In the genomic region with DNA sequence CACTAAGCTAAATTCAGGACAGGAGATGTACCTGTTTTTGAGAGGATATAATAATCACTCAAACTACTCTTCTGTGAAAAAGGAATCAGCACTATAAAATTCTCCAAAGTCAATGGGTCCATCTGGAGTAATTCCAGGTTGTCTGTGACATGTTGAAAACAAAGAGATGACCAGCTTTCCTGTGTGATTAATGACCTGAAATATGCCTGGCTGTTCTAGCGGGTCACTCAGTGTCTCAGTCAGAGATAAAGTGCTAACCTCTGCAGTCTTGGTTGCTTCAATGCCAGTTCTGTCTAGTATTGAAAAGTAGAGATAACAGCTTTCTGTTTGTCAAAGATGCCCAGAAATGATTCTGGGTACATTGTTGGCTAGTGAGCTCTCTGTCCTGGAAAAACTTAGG, we compare ENCODE assay signal across 29 cellular contexts.
"Had no signal": no experiment of that assay in that cellular context is flagged by ENCODE, and none has a peak within 500 bp of the region (broad histone marks: within the 10 kb centered on the region; RNA-seq: fewer than 3 reads in every experiment).

No MANE protein-coding gene starts in this region.

- H3K27me3 ChIP-seq: dorsolateral prefrontal cortex, gastroesophageal sphincter, neutrophil, thyroid gland had no signal

- H3K4me3 Mint-ChIP-seq: activated CD4-positive, alpha-beta memory T cell treated with anti-CD3 and anti-CD28 coated beads for 36 hours; activated CD4-positive, alpha-beta T cell treated with anti-CD3 and anti-CD28 coated beads, Interleukin-2, amount 10 ng/mL, durations not matched to agents 24 days and 14 days; activated naive CD4-positive, alpha-beta T cell treated with anti-CD3 and anti-CD28 coated beads, Interleukin-2, amount 10 ng/mL, durations not matched to agents 7 days and 5 days; activated naive CD8-positive, alpha-beta T cell treated with anti-CD3 and anti-CD28 coated beads, Interleukin-2, amount 10 ng/mL, durations not matched to agents 7 days and 5 days; activated T-helper 1 cell treated with anti-CD3 and anti-CD28 coated beads, Interleukin-12 subunit alpha, Interleukin-12 subunit beta, Interleukin-2, Interleukin-4 antibody, amounts not matched to agents 30 ng/mL and 10 ng/mL and 1 ng/mL, durations not matched to agents 14 hours and 24 hours and 36 hours; naive B cell; nephron progenitor cell; stimulated activated memory B cell treated with anti-CD40 and anti-IgM and Interleukin-4, amounts not matched to agents 10 μg/mL and 1 μg/mL and 100 μg/mL, for 72 hours; stimulated activated naive CD8-positive, alpha-beta T cell treated with anti-CD3 and anti-CD28 coated beads, Interleukin-15, amount 100 ng/mL, for 72 hours had no signal

- H3K4me3 ChIP-seq: coronary artery, dorsolateral prefrontal cortex, gastroesophageal sphincter, left ventricle myocardium inferior, thyroid gland had no signal

- ATAC-seq: gastroesophageal sphincter; sciatic nerve; stimulated activated memory B cell treated with anti-CD40 and anti-IgM and Interleukin-4, amounts not matched to agents 10 μg/mL and 1 μg/mL and 100 μg/mL, for 72 hours; stimulated activated naive CD8-positive, alpha-beta T cell treated with anti-CD3 and anti-CD28 coated beads, Interleukin-15, amount 100 ng/mL, for 72 hours had no signal

- H3K27ac ChIP-seq: coronary artery, dorsolateral prefrontal cortex, gastroesophageal sphincter, left ventricle myocardium inferior, neutrophil, thyroid gland had no signal

- H3K27me3 Mint-ChIP-seq: activated CD4-positive, alpha-beta memory T cell treated with anti-CD3 and anti-CD28 coated beads for 36 hours; activated CD4-positive, alpha-beta T cell treated with anti-CD3 and anti-CD28 coated beads, Interleukin-2, amount 10 ng/mL, durations not matched to agents 24 days and 14 days; activated naive CD4-positive, alpha-beta T cell treated with anti-CD3 and anti-CD28 coated beads, Interleukin-2, amount 10 ng/mL, durations not matched to agents 7 days and 5 days; activated naive CD8-positive, alpha-beta T cell treated with anti-CD3 and anti-CD28 coated beads, Interleukin-2, amount 10 ng/mL, durations not matched to agents 7 days and 5 days; naive B cell; stimulated activated memory B cell treated with anti-CD40 and anti-IgM and Interleukin-4, amounts not matched to agents 10 μg/mL and 1 μg/mL and 100 μg/mL, for 72 hours; stimulated activated naive CD8-positive, alpha-beta T cell treated with anti-CD3 and anti-CD28 coated beads, Interleukin-15, amount 100 ng/mL, for 72 hours had no signal

- H3K4me1 ChIP-seq: gastroesophageal sphincter, left ventricle myocardium inferior, thyroid gland had no signal

- H3K9me3 ChIP-seq: gastroesophageal sphincter, left ventricle myocardium inferior, neutrophil, thyroid gland had no signal

- H3K9me3 Mint-ChIP-seq: activated CD4-positive, alpha-beta T cell treated with anti-CD3 and anti-CD28 coated beads, Interleukin-2, amount 10 ng/mL, durations not matched to agents 24 days and 14 days; activated T-helper 1 cell treated with anti-CD3 and anti-CD28 coated beads, Interleukin-12 subunit alpha, Interleukin-12 subunit beta, Interleukin-2, Interleukin-4 antibody, amounts not matched to agents 30 ng/mL and 10 ng/mL and 1 ng/mL, durations not matched to agents 14 hours and 24 hours and 36 hours; nephron progenitor cell had no signal

- H3K36me3 ChIP-seq: gastroesophageal sphincter, left ventricle myocardium inferior, neutrophil, thyroid gland had no signal

- H3K36me3 Mint-ChIP-seq: activated CD4-positive, alpha-beta memory T cell treated with anti-CD3 and anti-CD28 coated beads for 36 hours; activated naive CD4-positive, alpha-beta T cell treated with anti-CD3 and anti-CD28 coated beads, Interleukin-2, amount 10 ng/mL, durations not matched to agents 7 days and 5 days; activated naive CD8-positive, alpha-beta T cell treated with anti-CD3 and anti-CD28 coated beads, Interleukin-2, amount 10 ng/mL, durations not matched to agents 7 days and 5 days; naive B cell; stimulated activated memory B cell treated with anti-CD40 and anti-IgM and Interleukin-4, amounts not matched to agents 10 μg/mL and 1 μg/mL and 100 μg/mL, for 72 hours had no signal

- H3K27ac Mint-ChIP-seq: activated CD4-positive, alpha-beta memory T cell treated with anti-CD3 and anti-CD28 coated beads for 36 hours; activated CD4-positive, alpha-beta T cell treated with anti-CD3 and anti-CD28 coated beads, Interleukin-2, amount 10 ng/mL, durations not matched to agents 24 days and 14 days; activated naive CD4-positive, alpha-beta T cell treated with anti-CD3 and anti-CD28 coated beads, Interleukin-2, amount 10 ng/mL, durations not matched to agents 7 days and 5 days; activated naive CD8-positive, alpha-beta T cell treated with anti-CD3 and anti-CD28 coated beads, Interleukin-2, amount 10 ng/mL, durations not matched to agents 7 days and 5 days; activated T-helper 1 cell treated with anti-CD3 and anti-CD28 coated beads, Interleukin-12 subunit alpha, Interleukin-12 subunit beta, Interleukin-2, Interleukin-4 antibody, amounts not matched to agents 30 ng/mL and 10 ng/mL and 1 ng/mL, durations not matched to agents 14 hours and 24 hours and 36 hours; naive B cell; nephron progenitor cell; stimulated activated memory B cell treated with anti-CD40 and anti-IgM and Interleukin-4, amounts not matched to agents 10 μg/mL and 1 μg/mL and 100 μg/mL, for 72 hours; stimulated activated naive CD8-positive, alpha-beta T cell treated with anti-CD3 and anti-CD28 coated beads, Interleukin-15, amount 100 ng/mL, for 72 hours had no signal

- FAIRE-seq: small intestine had no signal

- DNase-seq: activated CD4-positive, alpha-beta memory T cell treated with anti-CD3 and anti-CD28 coated beads for 36 hours; activated CD4-positive, alpha-beta T cell treated with anti-CD3 and anti-CD28 coated beads, Interleukin-2, amount 10 ng/mL, durations not matched to agents 24 days and 14 days; activated CD4-positive, CD25-positive, alpha-beta regulatory T cell treated with anti-CD3 and anti-CD28 coated beads, Interleukin-2, amount 50 U/mL, for 72 hours; activated CD8-positive, alpha-beta memory T cell treated with anti-CD3 and anti-CD28 coated beads, Interleukin-2, amount 50 U/mL, for 4 hours; activated effector memory CD4-positive, alpha-beta T cell treated with anti-CD3 and anti-CD28 coated beads, Interleukin-2, amount 50 U/mL, for 16 hours; activated naive CD4-positive, alpha-beta T cell treated with anti-CD3 and anti-CD28 coated beads, Interleukin-2, amount 10 ng/mL, durations not matched to agents 7 days and 5 days; activated naive CD8-positive, alpha-beta T cell treated with anti-CD3 and anti-CD28 coated beads, Interleukin-2, amount 10 ng/mL, durations not matched to agents 7 days and 5 days; activated T-cell treated with anti-CD3 and anti-CD28 coated beads, Interleukin-2, amount 50 U/mL, for 1 hour; amygdala; dorsolateral prefrontal cortex; effector memory CD4-positive, alpha-beta T cell; head of caudate nucleus; left ventricle myocardium inferior; naive B cell; nephron progenitor cell; retina; small intestine; stimulated activated CD4-positive, alpha-beta T cell treated with anti-CD3 and anti-CD28 coated beads, Interleukin-1b, Interleukin-23, amount 100 ng/mL, for 48 hours; stimulated activated CD4-positive, alpha-beta T cell treated with anti-CD3 and anti-CD28 coated beads, Interleukin-4, amount 100 ng/mL, for 4 hours; stimulated activated CD8-positive, alpha-beta memory T cell treated with anti-CD3 and anti-CD28 coated beads, Interleukin-4, amount 100 ng/mL, for 48 hours; stimulated activated naive CD8-positive, alpha-beta T cell treated with anti-CD3 and anti-CD28 coated beads, Interleukin-15, amount 100 ng/mL, for 72 hours; T-helper 2 cell; thyroid gland had no signal

- H3K4me1 Mint-ChIP-seq: activated CD4-positive, alpha-beta T cell treated with anti-CD3 and anti-CD28 coated beads, Interleukin-2, amount 10 ng/mL, durations not matched to agents 24 days and 14 days; activated naive CD4-positive, alpha-beta T cell treated with anti-CD3 and anti-CD28 coated beads, Interleukin-2, amount 10 ng/mL, durations not matched to agents 7 days and 5 days; activated naive CD8-positive, alpha-beta T cell treated with anti-CD3 and anti-CD28 coated beads, Interleukin-2, amount 10 ng/mL, durations not matched to agents 7 days and 5 days; naive B cell; nephron progenitor cell; stimulated activated memory B cell treated with anti-CD40 and anti-IgM and Interleukin-4, amounts not matched to agents 10 μg/mL and 1 μg/mL and 100 μg/mL, for 72 hours; stimulated activated naive CD8-positive, alpha-beta T cell treated with anti-CD3 and anti-CD28 coated beads, Interleukin-15, amount 100 ng/mL, for 72 hours had no signal
